Comparison of ENCODE assay signal across 30 cellular contexts in genomic region chr7:118304100-118304499, GRCh38.
"Had no signal": no experiment of that assay in that cellular context is flagged by ENCODE, and none has a peak within 500 bp of the region (broad histone marks: within the 10 kb centered on the region; RNA-seq: fewer than 3 reads in every experiment).

No MANE protein-coding gene starts in this region.

- H3K27ac ChIP-seq: brain microvascular endothelial cell, coronary artery, dorsolateral prefrontal cortex, VCaP had no signal

- H3K4me3 Mint-ChIP-seq: activated B cell treated with CpG ODN at 0.5 μM for 24 hours; activated CD8-positive, alpha-beta T cell treated with anti-CD3 and anti-CD28 coated beads for 36 hours; activated naive CD8-positive, alpha-beta T cell; activated T-cell treated with anti-CD3 and anti-CD28 coated beads, Interleukin-2, amount 50 U/mL, for 4 hours; activated T-helper 17 cell treated with anti-CD3 and anti-CD28 coated beads, Interleukin-2, amount 50 U/mL, for 72 hours; central memory CD8-positive, alpha-beta T cell; dendritic cell treated with granulocyte-macrophage colony-stimulating factor and Interleukin-4, amounts not matched to agents 40 ng/mL and 50 ng/mL, for 4 days; endodermal cell; T-helper 17 cell; T-helper 2 cell treated with Interferon-gamma antibody and Interleukin-4, amounts not matched to agents 5 μg/mL and 100 μg/mL, for 36 hours had no signal

- H3K4me3 ChIP-seq: coronary artery, dorsolateral prefrontal cortex had no signal

- H3K9me3 Mint-ChIP-seq: activated CD8-positive, alpha-beta T cell treated with anti-CD3 and anti-CD28 coated beads for 36 hours; activated T-helper 17 cell treated with anti-CD3 and anti-CD28 coated beads, Interleukin-2, amount 50 U/mL, for 72 hours; central memory CD8-positive, alpha-beta T cell had no signal

- DNase-seq: activated B cell treated with CpG ODN at 0.5 μM for 24 hours; activated CD4-positive, alpha-beta T cell treated with anti-CD3 and anti-CD28 coated beads for 48 hours; activated CD4-positive, alpha-beta T cell treated with anti-CD3 and anti-CD28 coated beads, Interleukin-2, amount 50 U/mL, for 1 hour; activated CD4-positive, alpha-beta T cell treated with anti-CD3 and anti-CD28 coated beads, Interleukin-2, amount 50 U/mL, for 48 hours; activated CD8-positive, alpha-beta memory T cell treated with anti-CD3 and anti-CD28 coated beads for 24 hours; activated CD8-positive, alpha-beta T cell treated with anti-CD3 and anti-CD28 coated beads for 36 hours; activated effector memory CD4-positive, alpha-beta T cell treated with Interleukin-2 at 50 U/mL for 16 hours; activated gamma-delta T cell treated with Interleukin-2 at 50 U/mL for 16 hours; activated naive CD4-positive, alpha-beta T cell treated with anti-CD3 and anti-CD28 coated beads, Interleukin-2, amount 50 U/mL, for 16 hours; activated naive CD4-positive, alpha-beta T cell treated with Interleukin-2 at 50 U/mL for 16 hours; activated T-cell treated with anti-CD3 and anti-CD28 coated beads, Interleukin-2, amount 50 U/mL, for 4 hours; amniotic stem cell; anterior cingulate cortex; brain microvascular endothelial cell; dorsolateral prefrontal cortex; effector memory CD4-positive, alpha-beta T cell; endodermal cell; foreskin fibroblast; head of caudate nucleus; T-helper 17 cell; T1000 had no signal

- H3K36me3 ChIP-seq: brain microvascular endothelial cell had no signal

- H3K27me3 ChIP-seq: brain microvascular endothelial cell, dorsolateral prefrontal cortex had no signal

- H3K27me3 Mint-ChIP-seq: activated B cell treated with CpG ODN at 0.5 μM for 24 hours; activated T-helper 17 cell treated with anti-CD3 and anti-CD28 coated beads, Interleukin-2, amount 50 U/mL, for 72 hours had no signal

- H3K27ac Mint-ChIP-seq: activated B cell treated with CpG ODN at 0.5 μM for 24 hours; activated CD8-positive, alpha-beta T cell treated with anti-CD3 and anti-CD28 coated beads for 36 hours; activated naive CD8-positive, alpha-beta T cell; activated T-helper 17 cell treated with anti-CD3 and anti-CD28 coated beads, Interleukin-2, amount 50 U/mL, for 72 hours; dendritic cell treated with granulocyte-macrophage colony-stimulating factor and Interleukin-4, amounts not matched to agents 40 ng/mL and 50 ng/mL, for 4 days; endodermal cell; T-helper 17 cell; T-helper 2 cell treated with Interferon-gamma antibody and Interleukin-4, amounts not matched to agents 5 μg/mL and 100 μg/mL, for 36 hours had no signal

- H3K4me1 Mint-ChIP-seq: activated B cell treated with CpG ODN at 0.5 μM for 24 hours; activated T-helper 17 cell treated with anti-CD3 and anti-CD28 coated beads, Interleukin-2, amount 50 U/mL, for 72 hours; central memory CD8-positive, alpha-beta T cell; endodermal cell; T-helper 17 cell had no signal

- ATAC-seq: activated CD4-positive, CD25-positive, alpha-beta regulatory T cell treated with anti-CD3 and anti-CD28 coated beads, Interleukin-2, amount 50 U/mL, for 24 hours; activated CD8-positive, alpha-beta T cell treated with anti-CD3 and anti-CD28 coated beads for 36 hours; activated T-cell treated with anti-CD3 and anti-CD28 coated beads, Interleukin-2, amount 50 U/mL, for 4 hours; activated T-helper 17 cell treated with anti-CD3 and anti-CD28 coated beads, Interleukin-2, amount 50 U/mL, for 72 hours; esophagus mucosa; T-helper 17 cell had no signal

- H3K36me3 Mint-ChIP-seq: activated naive CD8-positive, alpha-beta T cell had no signal
